ENCODE assay signal across 23 cellular contexts in genomic region chr14:22296088-22296487, GRCh38.
"Had no signal": no experiment of that assay in that cellular context is flagged by ENCODE, and none has a peak within 500 bp of the region (broad histone marks: within the 10 kb centered on the region; RNA-seq: fewer than 3 reads in every experiment).

No MANE protein-coding gene starts in this region.

- H3K27ac ChIP-seq: body of pancreas, cardiac muscle cell, neural progenitor cell, thoracic aorta, upper lobe of right lung had no signal

- H3K4me3 ChIP-seq: body of pancreas, cardiac muscle cell, neural progenitor cell, thoracic aorta, upper lobe of right lung had no signal

- H3K36me3 Mint-ChIP-seq: activated CD8-positive, alpha-beta memory T cell treated with anti-CD3 and anti-CD28 coated beads, Interleukin-2, amount 10 ng/mL, durations not matched to agents 7 days and 5 days; naive B cell; neural progenitor cell had no signal

- H2AFZ ChIP-seq: neural progenitor cell had no signal

- H3K36me3 ChIP-seq: cardiac muscle cell, neural progenitor cell, thoracic aorta, upper lobe of right lung had no signal

- H3K27me3 ChIP-seq: body of pancreas, cardiac muscle cell, neural progenitor cell, upper lobe of right lung had no signal

- H3K9me3 Mint-ChIP-seq: activated CD4-positive, alpha-beta memory T cell treated with anti-CD3 and anti-CD28 coated beads, Interleukin-2, amount 10 ng/mL, durations not matched to agents 7 days and 5 days; activated CD4-positive, alpha-beta T cell treated with anti-CD3 and anti-CD28 coated beads, Interleukin-2, amount 10 ng/mL, durations not matched to agents 24 days and 14 days; activated naive CD8-positive, alpha-beta T cell treated with anti-CD3 and anti-CD28 coated beads, Interleukin-2, amount 50 U/mL, for 24 hours; naive B cell had no signal

- H3K9me3 ChIP-seq: body of pancreas, thoracic aorta, upper lobe of right lung had no signal

- H3K27me3 Mint-ChIP-seq: activated CD4-positive, alpha-beta memory T cell treated with anti-CD3 and anti-CD28 coated beads, Interleukin-2, amount 10 ng/mL, durations not matched to agents 7 days and 5 days; activated CD4-positive, alpha-beta T cell treated with anti-CD3 and anti-CD28 coated beads, Interleukin-2, amount 10 ng/mL, durations not matched to agents 24 days and 14 days; activated CD8-positive, alpha-beta memory T cell treated with anti-CD3 and anti-CD28 coated beads, Interleukin-2, amount 10 ng/mL, durations not matched to agents 7 days and 5 days; activated naive CD8-positive, alpha-beta T cell treated with anti-CD3 and anti-CD28 coated beads, Interleukin-2, amount 50 U/mL, for 24 hours had no signal

- H3K27ac Mint-ChIP-seq: activated CD4-positive, alpha-beta memory T cell treated with anti-CD3 and anti-CD28 coated beads, Interleukin-2, amount 10 ng/mL, durations not matched to agents 7 days and 5 days; activated CD4-positive, alpha-beta T cell treated with anti-CD3 and anti-CD28 coated beads, Interleukin-2, amount 10 ng/mL, durations not matched to agents 24 days and 14 days; activated CD8-positive, alpha-beta memory T cell treated with anti-CD3 and anti-CD28 coated beads, Interleukin-2, amount 10 ng/mL, durations not matched to agents 7 days and 5 days; activated naive CD8-positive, alpha-beta T cell treated with anti-CD3 and anti-CD28 coated beads, Interleukin-2, amount 50 U/mL, for 24 hours; naive B cell; neural progenitor cell had no signal

- H3K9ac ChIP-seq: neural progenitor cell had no signal

- H3K4me3 Mint-ChIP-seq: activated CD4-positive, alpha-beta memory T cell treated with anti-CD3 and anti-CD28 coated beads, Interleukin-2, amount 10 ng/mL, durations not matched to agents 7 days and 5 days; activated CD4-positive, alpha-beta T cell treated with anti-CD3 and anti-CD28 coated beads, Interleukin-2, amount 10 ng/mL, durations not matched to agents 24 days and 14 days; activated CD8-positive, alpha-beta memory T cell treated with anti-CD3 and anti-CD28 coated beads, Interleukin-2, amount 10 ng/mL, durations not matched to agents 7 days and 5 days; activated naive CD8-positive, alpha-beta T cell treated with anti-CD3 and anti-CD28 coated beads, Interleukin-2, amount 50 U/mL, for 24 hours; naive B cell; neural progenitor cell had no signal

- ATAC-seq: activated CD4-positive, CD25-positive, alpha-beta regulatory T cell treated with anti-CD3 and anti-CD28 coated beads, Interleukin-2, amount 50 U/mL, for 24 hours; activated CD8-positive, alpha-beta memory T cell treated with anti-CD3 and anti-CD28 coated beads, Interleukin-2, amount 10 ng/mL, durations not matched to agents 7 days and 5 days; activated naive CD8-positive, alpha-beta T cell treated with anti-CD3 and anti-CD28 coated beads, Interleukin-2, amount 50 U/mL, for 24 hours; sciatic nerve had no signal

- DNase-seq: activated CD4-positive, alpha-beta memory T cell treated with anti-CD3 and anti-CD28 coated beads, Interleukin-2, amount 10 ng/mL, durations not matched to agents 7 days and 5 days; activated CD4-positive, alpha-beta T cell treated with anti-CD3 and anti-CD28 coated beads, Interleukin-2, amount 10 ng/mL, durations not matched to agents 24 days and 14 days; activated CD8-positive, alpha-beta memory T cell treated with anti-CD3 and anti-CD28 coated beads, Interleukin-2, amount 10 ng/mL, durations not matched to agents 7 days and 5 days; activated effector memory CD4-positive, alpha-beta T cell treated with anti-CD3 and anti-CD28 coated beads, Interleukin-2, amount 50 U/mL, for 16 hours; activated naive CD4-positive, alpha-beta T cell treated with anti-CD3 and anti-CD28 coated beads, Interleukin-2, amount 50 U/mL, for 16 hours; activated naive CD8-positive, alpha-beta T cell treated with anti-CD3 and anti-CD28 coated beads, Interleukin-2, amount 50 U/mL, for 24 hours; activated T-cell treated with anti-CD3 and anti-CD28 coated beads for 4 hours; body of pancreas; effector CD4-positive, alpha-beta T cell; foreskin melanocyte; glutamatergic neuron; hippocampal formation; naive B cell; posterior cingulate gyrus; stimulated activated CD4-positive, alpha-beta T cell treated with anti-CD3 and anti-CD28 coated beads, Interleukin-4, amount 100 ng/mL, for 1 hour; stimulated activated naive CD4-positive, alpha-beta T cell treated with Interleukin-2 at 50 U/mL for 16 hours; T-helper 2 cell; upper lobe of right lung had no signal

- H3K4me1 Mint-ChIP-seq: activated CD4-positive, alpha-beta memory T cell treated with anti-CD3 and anti-CD28 coated beads, Interleukin-2, amount 10 ng/mL, durations not matched to agents 7 days and 5 days; activated CD4-positive, alpha-beta T cell treated with anti-CD3 and anti-CD28 coated beads, Interleukin-2, amount 10 ng/mL, durations not matched to agents 24 days and 14 days; activated CD8-positive, alpha-beta memory T cell treated with anti-CD3 and anti-CD28 coated beads, Interleukin-2, amount 10 ng/mL, durations not matched to agents 7 days and 5 days; activated naive CD8-positive, alpha-beta T cell treated with anti-CD3 and anti-CD28 coated beads, Interleukin-2, amount 50 U/mL, for 24 hours; naive B cell; neural progenitor cell had no signal

- H3K4me1 ChIP-seq: body of pancreas, upper lobe of right lung had no signal

- H3K4me2 ChIP-seq: neural progenitor cell had no signal
